16 cellular contexts compared by ENCODE assay signal in genomic region chr1:26856604-26857469, GRCh38. TPM values are rescaled to one million over a fixed set of nuclear protein-coding genes. Genes with fewer than 3 reads are reported as not detected.
DNase-seq lines count a peak whose midpoint lies in the region; TF ChIP-seq lines count a peak whose summit lies in the region.
"Had no signal": no experiment of that assay in that cellular context is flagged by ENCODE, and none has a peak within 500 bp of the region (broad histone marks: within the 10 kb centered on the region; RNA-seq: fewer than 3 reads in every experiment).

No MANE protein-coding gene starts in this region.

- TF ChIP-seq CTCF in brain (conservative IDR thresholded peaks at IDR 0.05) (no peak), progenitor cell of endocrine pancreas (IDR thresholded peaks at IDR 0.05; ENCODE audit: unreplicated experiment) (no peak)

- H3K9me3 ChIP-seq in HUES48 (ENCODE audit: control insufficient read depth, insufficient read depth, low read length), result no peaks in the 10 kb centered on the region
- no peaks in the 10 kb centered on the region for H3K9me3 ChIP-seq in CD8-positive, alpha-beta memory T cell (ENCODE audit: low read length)
- H3K9me3 ChIP-seq: BE2C, SK-N-SH had no signal

- no peak overlapping the region for H3K9ac ChIP-seq in HUES48 (ENCODE audit: low read depth, low read length)
- H3K9ac ChIP-seq: SK-N-SH had no signal

- peaks cover 13% of the 10 kb centered on the region; the same call in 1 of the 2 replicates for H3K4me1 ChIP-seq in HUES48 (ENCODE audit: control insufficient read depth, insufficient read depth, low read length)
- H3K4me1 ChIP-seq in CD8-positive, alpha-beta memory T cell (ENCODE audit: insufficient read depth, low read length), result no peaks in the 10 kb centered on the region
- H3K4me1 ChIP-seq: BE2C had no signal

- CTCF ChIA-PET in CD8-positive, alpha-beta memory T cell (lab: Charles Lee), result interaction anchor here (1.4 to 3.6 kb wide), 6 partner anchors 8 to 30 kb away, joined by 3 to 15 read pairs (median 7); no protein-coding TSS in a partner anchor

- H3K36me3 ChIP-seq in HUES48 (ENCODE audit: control insufficient read depth, insufficient read depth, low read length), result peaks cover 23% of the 10 kb centered on the region
- peaks cover 26% of the 10 kb centered on the region for H3K36me3 ChIP-seq in CD8-positive, alpha-beta memory T cell (ENCODE audit: insufficient read depth, low read length)
- H3K36me3 ChIP-seq: BE2C had no signal

- no peaks in the 10 kb centered on the region for H3K27me3 ChIP-seq in HUES48 (ENCODE audit: control insufficient read depth, insufficient read depth, low read length)
- H3K27me3 ChIP-seq in CD8-positive, alpha-beta memory T cell (ENCODE audit: insufficient read depth, low read length, poor library complexity, severe bottlenecking), result no peaks in the 10 kb centered on the region
- H3K27me3 ChIP-seq: BE2C had no signal

- H3K4me3 ChIP-seq in HUES48 (ENCODE audit: low read depth, low read length), result no peak overlapping the region
- no peak overlapping the region for H3K4me3 ChIP-seq in CD8-positive, alpha-beta memory T cell (ENCODE audit: low read length)

- H3K27me3 Mint-ChIP-seq in brain, result no peaks in the 10 kb centered on the region
- no peaks in the 10 kb centered on the region for H3K27me3 Mint-ChIP-seq in progenitor cell of endocrine pancreas
- peaks cover 0 to 3% of the 10 kb centered on the region in 2 donors for H3K27me3 Mint-ChIP-seq in CD8-positive, alpha-beta memory T cell
- H3K27me3 Mint-ChIP-seq: activated CD4-positive, alpha-beta memory T cell treated with anti-CD3 and anti-CD28 coated beads, Interleukin-2, amount 10 ng/mL, durations not matched to agents 7 days and 5 days; dendritic cell treated with granulocyte-macrophage colony-stimulating factor and Interleukin-4, amounts not matched to agents 40 ng/mL and 50 ng/mL, for 4 days had no signal

- H3K4me1 Mint-ChIP-seq in brain (peaks cover 7% of the 10 kb centered on the region), progenitor cell of endocrine pancreas (ENCODE audit: low read depth) (no peaks in the 10 kb centered on the region)
- peaks cover 0 to 4% (median 1%) of the 10 kb centered on the region in 3 donors for H3K4me1 Mint-ChIP-seq in CD8-positive, alpha-beta memory T cell

- H3K27ac ChIP-seq in HUES48 (ENCODE audit: low read depth, low read length), result peak overlapping the region; percentile 44
- H3K27ac ChIP-seq in CD8-positive, alpha-beta memory T cell (ENCODE audit: low read depth, low read length), result no peak overlapping the region

- H3K36me3 Mint-ChIP-seq in brain, result peaks cover 22% of the 10 kb centered on the region
- peaks cover 12% of the 10 kb centered on the region for H3K36me3 Mint-ChIP-seq in progenitor cell of endocrine pancreas (ENCODE audit: insufficient read depth)
- H3K36me3 Mint-ChIP-seq in CD8-positive, alpha-beta memory T cell, result peaks cover 1 to 60% (median 10%) of the 10 kb centered on the region in 3 donors

- POLR2A ChIA-PET in CD8-positive, alpha-beta memory T cell (lab: Charles Lee), result interaction anchor here (1.8 kb wide), 1 partner anchor 9 kb away, joined by 5 read pairs; no protein-coding TSS in a partner anchor

- H3K27ac Mint-ChIP-seq in brain, result peak overlapping the region in 3 of 5 experiments; percentile 16 to 36 (median 22)
- H3K27ac Mint-ChIP-seq in progenitor cell of endocrine pancreas, result peak overlapping the region; percentile 72
- peak overlapping the region in 3 of 8 donors; percentile 41 to 70 (median 43) for H3K27ac Mint-ChIP-seq in CD8-positive, alpha-beta memory T cell
- H3K27ac Mint-ChIP-seq: activated CD4-positive, alpha-beta memory T cell treated with anti-CD3 and anti-CD28 coated beads, Interleukin-2, amount 10 ng/mL, durations not matched to agents 7 days and 5 days had no signal

- DNase-seq in progenitor cell of endocrine pancreas (ENCODE audit: low spot score, unreplicated experiment), result no peak
- DNase-seq in NCI-H2196 (lab: John Stamatoyannopoulos, UW; ENCODE audit: unreplicated experiment), result no peak
- DNase-seq in CD8-positive, alpha-beta memory T cell, result no peak
- DNase-seq: activated CD4-positive, alpha-beta memory T cell treated with anti-CD3 and anti-CD28 coated beads, Interleukin-2, amount 10 ng/mL, durations not matched to agents 7 days and 5 days; activated effector memory CD4-positive, alpha-beta T cell treated with anti-CD3 and anti-CD28 coated beads, Interleukin-2, amount 50 U/mL, for 16 hours; aorta; BE2C; left ventricle myocardium superior; NCI-H1048; NCI-H226; SK-N-SH had no signal

- no peaks in the 10 kb centered on the region for H3K9me3 Mint-ChIP-seq in brain
- no peaks in the 10 kb centered on the region for H3K9me3 Mint-ChIP-seq in progenitor cell of endocrine pancreas (ENCODE audit: low read depth)
- no peaks in the 10 kb centered on the region for H3K9me3 Mint-ChIP-seq in CD8-positive, alpha-beta memory T cell
- H3K9me3 Mint-ChIP-seq: activated CD4-positive, alpha-beta memory T cell treated with anti-CD3 and anti-CD28 coated beads, Interleukin-2, amount 10 ng/mL, durations not matched to agents 7 days and 5 days; dendritic cell treated with granulocyte-macrophage colony-stimulating factor and Interleukin-4, amounts not matched to agents 40 ng/mL and 50 ng/mL, for 4 days had no signal

- no peak overlapping the region for H3K4me3 Mint-ChIP-seq in brain
- no peak overlapping the region for H3K4me3 Mint-ChIP-seq in progenitor cell of endocrine pancreas (ENCODE audit: low read depth)
- H3K4me3 Mint-ChIP-seq in CD8-positive, alpha-beta memory T cell, result no peak overlapping the region
- H3K4me3 Mint-ChIP-seq: activated CD4-positive, alpha-beta memory T cell treated with anti-CD3 and anti-CD28 coated beads, Interleukin-2, amount 10 ng/mL, durations not matched to agents 7 days and 5 days; dendritic cell treated with granulocyte-macrophage colony-stimulating factor and Interleukin-4, amounts not matched to agents 40 ng/mL and 50 ng/mL, for 4 days had no signal

RNA-seq across cellular contexts. Expression of gene SFN, which starts 6.1 kb away (rescaled TPM):
- polyA plus RNA-seq in brain (ENCODE audit: insufficient read depth, low read depth, low replicate concordance), result 50.6 TPM
- 0.36 and 0.44 TPM in 2 replicates for total RNA-seq in progenitor cell of endocrine pancreas
- total RNA-seq in CD8-positive, alpha-beta memory T cell, result under 1 TPM in 1 of 2 experiments, not detected in 1; 0.37 TPM
- not detected for polyA plus RNA-seq in CD8-positive, alpha-beta memory T cell
- total RNA-seq: left ventricle myocardium superior, myocyte had no signal

RNA-seq across cellular contexts. Expression of gene ZDHHC18, which starts 30.3 kb away (rescaled TPM):
- polyA plus RNA-seq in brain (ENCODE audit: insufficient read depth, low read depth, low replicate concordance), result 30.7 TPM
- 22.9 and 26.1 TPM in 2 replicates for total RNA-seq in progenitor cell of endocrine pancreas
- total RNA-seq in CD8-positive, alpha-beta memory T cell, result 10 to 100 TPM; 61.5 to 66.0 TPM
- 21.7 TPM for polyA plus RNA-seq in CD8-positive, alpha-beta memory T cell

RNA-seq across cellular contexts. Expression of gene GPN2, which starts 33.2 kb away (rescaled TPM):
- 25.8 TPM for polyA plus RNA-seq in brain (ENCODE audit: insufficient read depth, low read depth, low replicate concordance)
- 36.5 and 37.4 TPM in 2 replicates for total RNA-seq in progenitor cell of endocrine pancreas
- total RNA-seq in CD8-positive, alpha-beta memory T cell, result 10 to 100 TPM; 60.2 to 69.9 TPM
- 18.8 TPM for polyA plus RNA-seq in CD8-positive, alpha-beta memory T cell

RNA-seq across cellular contexts. Expression of gene GPATCH3, which starts 43.4 kb away (rescaled TPM):
- 11.4 TPM for polyA plus RNA-seq in brain (ENCODE audit: insufficient read depth, low read depth, low replicate concordance)
- 21.2 and 23.9 TPM in 2 replicates for total RNA-seq in progenitor cell of endocrine pancreas
- 10 to 100 TPM; 20.0 to 21.3 TPM for total RNA-seq in CD8-positive, alpha-beta memory T cell
- polyA plus RNA-seq in CD8-positive, alpha-beta memory T cell, result 15.2 TPM

RNA-seq across cellular contexts. Expression of gene NR0B2, which starts 56.9 kb away (rescaled TPM):
- polyA plus RNA-seq in brain (ENCODE audit: insufficient read depth, low read depth, low replicate concordance), result 28.6 TPM
- 10.3 and 11.9 TPM in 2 replicates for total RNA-seq in progenitor cell of endocrine pancreas
- total RNA-seq in CD8-positive, alpha-beta memory T cell, result not detected
- not detected for polyA plus RNA-seq in CD8-positive, alpha-beta memory T cell
- total RNA-seq: activated CD4-positive, alpha-beta memory T cell treated with anti-CD3 and anti-CD28 coated beads, Interleukin-2, amount 10 ng/mL, durations not matched to agents 7 days and 5 days; aorta; myocyte; pulmonary artery endothelial cell had no signal
- polyA plus RNA-seq: SK-N-SH had no signal
